18 cellular contexts compared by ENCODE assay signal in the genomic region with DNA sequence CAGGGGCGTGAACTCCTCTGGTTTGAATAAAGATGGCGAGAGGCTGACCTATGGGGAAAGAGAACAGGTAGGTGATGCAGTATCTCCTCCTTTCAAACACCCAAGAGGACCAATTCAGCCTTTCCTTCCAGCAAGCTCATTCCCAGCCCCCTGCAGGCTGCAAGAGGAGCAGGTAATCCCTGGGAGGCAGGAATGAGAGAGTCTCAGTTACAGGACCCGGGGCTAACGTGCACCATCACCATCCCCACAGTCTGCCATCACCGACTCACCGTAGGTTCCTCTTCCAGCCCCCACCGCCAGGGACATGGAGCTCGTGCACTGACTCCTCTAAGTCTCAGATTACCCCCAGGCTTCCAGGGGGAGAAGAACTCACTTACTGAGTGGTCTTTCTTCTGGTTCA. TPM values are rescaled to one million over a fixed set of nuclear protein-coding genes. Genes with fewer than 3 reads are reported as not detected.
DNase-seq lines count a peak whose midpoint lies in the region; ATAC-seq and TF ChIP-seq lines count a peak whose summit lies in the region.
"Had no signal": no experiment of that assay in that cellular context is flagged by ENCODE, and none has a peak within 500 bp of the region (broad histone marks: within the 10 kb centered on the region; RNA-seq: fewer than 3 reads in every experiment).

No MANE protein-coding gene starts in this region.

- peak; percentile 48 for TF ChIP-seq CTCF in WERI-Rb-1 (IDR thresholded peaks at IDR 0.05; ENCODE audit: low read depth, low read length)

- ATAC-seq in stimulated activated naive CD8-positive, alpha-beta T cell treated with anti-CD3 and anti-CD28 coated beads, Interleukin-15, amount 100 ng/mL, for 72 hours = peak; percentile 17
- ATAC-seq in stimulated activated naive CD8-positive, alpha-beta T cell treated with anti-CD3 and anti-CD28 coated beads, Interleukin-15, Interleukin-2, amounts not matched to agents 100 U/mL and 50 U/mL, for 24 hours = no peak
- ATAC-seq in HG02884 (IDR thresholded peaks at IDR 0.05; ENCODE audit: unreplicated experiment) = no peak

- H3K27me3 Mint-ChIP-seq in stimulated activated naive CD8-positive, alpha-beta T cell treated with anti-CD3 and anti-CD28 coated beads, Interleukin-15, amount 100 ng/mL, for 72 hours = peaks cover 7% of the 10 kb centered on the region

- H3K27ac ChIP-seq in WERI-Rb-1 (no peak overlapping the region), neuronal stem cell (replicated peaks; ENCODE audit: low read length) (no peak overlapping the region)

- H2BK12ac ChIP-seq in neuronal stem cell (ENCODE audit: low read length) = no peak overlapping the region

- no peak overlapping the region for H3K23ac ChIP-seq in neuronal stem cell (ENCODE audit: low read depth, low read length, poor library complexity)

- no peak overlapping the region for H2BK120ac ChIP-seq in neuronal stem cell (ENCODE audit: low read depth, low read length)

- WGBS in neuronal stem cell (ENCODE audit: extremely low coverage in 2 of 2, insufficient read length in 2 of 2, insufficient replicate concordance in 1 of 2), 2 donors = no CpG with 5 or more reads among the region's 8 CpGs

- H3K27ac Mint-ChIP-seq in stimulated activated naive CD8-positive, alpha-beta T cell treated with anti-CD3 and anti-CD28 coated beads, Interleukin-15, amount 100 ng/mL, for 72 hours = no peak overlapping the region
- H3K27ac Mint-ChIP-seq: CD4-positive, alpha-beta memory T cell had no signal

- H3K4me2 ChIP-seq in neuronal stem cell (ENCODE audit: insufficient read depth, low read length, poor library complexity, severe bottlenecking) = no peak overlapping the region

- peaks cover 5% of the 10 kb centered on the region for H3K4me1 Mint-ChIP-seq in stimulated activated naive CD8-positive, alpha-beta T cell treated with anti-CD3 and anti-CD28 coated beads, Interleukin-15, amount 100 ng/mL, for 72 hours
- H3K4me1 Mint-ChIP-seq: CD4-positive, alpha-beta memory T cell had no signal

- H4K91ac ChIP-seq in neuronal stem cell (ENCODE audit: low read depth, low read length, poor library complexity) = no peak overlapping the region

- no peak overlapping the region for H2BK15ac ChIP-seq in neuronal stem cell (ENCODE audit: low read length)

- H3K14ac ChIP-seq in neuronal stem cell (ENCODE audit: low read length) = no peak overlapping the region

- H2AK5ac ChIP-seq in neuronal stem cell (ENCODE audit: low read depth, low read length) = no peak overlapping the region

- no peaks in the 10 kb centered on the region for H3K79me1 ChIP-seq in neuronal stem cell (ENCODE audit: low read depth, low read length)

- no peaks in the 10 kb centered on the region for H3K9me3 Mint-ChIP-seq in stimulated activated naive CD8-positive, alpha-beta T cell treated with anti-CD3 and anti-CD28 coated beads, Interleukin-15, amount 100 ng/mL, for 72 hours
- H3K9me3 Mint-ChIP-seq: CD4-positive, alpha-beta memory T cell had no signal

- H3K4ac ChIP-seq in neuronal stem cell (ENCODE audit: low read length) = no peak overlapping the region

- DNase-seq in stimulated activated naive CD8-positive, alpha-beta T cell treated with anti-CD3 and anti-CD28 coated beads, Interleukin-15, amount 100 ng/mL, for 72 hours = no peak
- no peak for DNase-seq in stimulated activated naive CD8-positive, alpha-beta T cell treated with anti-CD3 and anti-CD28 coated beads, Interleukin-15, Interleukin-2, amounts not matched to agents 100 U/mL and 50 U/mL, for 24 hours
- peak; percentile 26 for DNase-seq in WERI-Rb-1
- DNase-seq in iPS-NIHi7 (ENCODE audit: extremely low spot score) = peak; percentile 58
- no peak for DNase-seq in activated CD8-positive, alpha-beta memory T cell treated with anti-CD3 and anti-CD28 coated beads, Interleukin-2, amount 50 U/mL, for 48 hours
- no peak for DNase-seq in NCI-H1930 (lab: John Stamatoyannopoulos, UW)
- DNase-seq in neuronal stem cell (ENCODE audit: low spot score) = no peak
- DNase-seq: ACHN; BE2C; CD4-positive, alpha-beta memory T cell; DND-41; GDM1; MM.1S; NCI-H1105 treated with DMSO at 0.1 percent for 48 hours; NCI-H187 treated with DMSO at 0.1 percent for 48 hours; NCI-H524; NK-92 treated with Interleukin-12 subunit alpha and Interleukin-12 subunit beta, amount 100 ng/mL, for 24 hours had no signal

- no peak overlapping the region for H2BK5ac ChIP-seq in neuronal stem cell (ENCODE audit: low read length)

- no peak overlapping the region for H2AFZ ChIP-seq in neuronal stem cell (ENCODE audit: low read length)

- no peaks in the 10 kb centered on the region for H3K9me3 ChIP-seq in WERI-Rb-1 (ENCODE audit: severe bottlenecking)
- no peaks in the 10 kb centered on the region for H3K9me3 ChIP-seq in neuronal stem cell (replicated peaks in 1 of 2; ENCODE audit: control insufficient read depth in 2 of 2, insufficient read depth in 1 of 2, low read depth in 1 of 2, low read length in 2 of 2)
- H3K9me3 ChIP-seq: BE2C had no signal

- H3K36me3 ChIP-seq in WERI-Rb-1 (no peaks in the 10 kb centered on the region), neuronal stem cell (replicated peaks in 1 of 2; ENCODE audit: control insufficient read depth in 2 of 2, insufficient read depth in 2 of 2, low read length in 2 of 2) (no peaks in the 10 kb centered on the region)
- H3K36me3 ChIP-seq: BE2C had no signal

- no peak overlapping the region for H3K4me3 Mint-ChIP-seq in stimulated activated naive CD8-positive, alpha-beta T cell treated with anti-CD3 and anti-CD28 coated beads, Interleukin-15, amount 100 ng/mL, for 72 hours
- H3K4me3 Mint-ChIP-seq: CD4-positive, alpha-beta memory T cell had no signal

- no peak overlapping the region for H3K9ac ChIP-seq in neuronal stem cell (ENCODE audit: low read depth, low read length, poor library complexity)

- no peaks in the 10 kb centered on the region for H3K4me1 ChIP-seq in neuronal stem cell (ENCODE audit: control insufficient read depth in 2 of 2, insufficient read depth in 1 of 2, low read depth in 1 of 2, low read length in 2 of 2)
- H3K4me1 ChIP-seq: BE2C had no signal

- peaks cover 4% of the 10 kb centered on the region for H3K27me3 ChIP-seq in WERI-Rb-1 (ENCODE audit: insufficient read depth, low read depth, severe bottlenecking)
- H3K27me3 ChIP-seq in neuronal stem cell (ENCODE audit: control insufficient read depth in 3 of 3, insufficient read depth in 3 of 3, low read depth in 1 of 3, low read length in 3 of 3) = no peaks in the 10 kb centered on the region
- H3K27me3 ChIP-seq: BE2C had no signal

- no peak overlapping the region for H4K8ac ChIP-seq in neuronal stem cell (ENCODE audit: low read depth, low read length)

- H3K4me3 ChIP-seq in WERI-Rb-1 (ENCODE audit: low read depth, low read length) (no peak overlapping the region), neuronal stem cell (ENCODE audit: low read length in 2 of 2) (no peak overlapping the region)

- no peak overlapping the region for H3K18ac ChIP-seq in neuronal stem cell (ENCODE audit: low read length)

RNA-seq across cellular contexts. Expression of gene XDH, which starts 26.7 kb away (rescaled TPM):
- 0.75 TPM for polyA plus RNA-seq in neuronal stem cell (2013, experiment 1 of 2)
- 0.94 TPM for polyA plus RNA-seq in neuronal stem cell (2013, experiment 2 of 2)
- polyA plus RNA-seq: CD4-positive, alpha-beta memory T cell had no signal

Comparison
In these comparisons a context has a peak if more than half of its experiments do, and no peak if none do; other contexts are left out.
1. DNase-seq: peak in WERI-Rb-1 (single experiment) and iPS-NIHi7 (single experiment); none in stimulated activated naive CD8-positive, alpha-beta T cell treated with anti-CD3 and anti-CD28 coated beads, Interleukin-15, amount 100 ng/mL, for 72 hours (0 of 2), stimulated activated naive CD8-positive, alpha-beta T cell treated with anti-CD3 and anti-CD28 coated beads, Interleukin-15, Interleukin-2, amounts not matched to agents 100 U/mL and 50 U/mL, for 24 hours (single experiment), activated CD8-positive, alpha-beta memory T cell treated with anti-CD3 and anti-CD28 coated beads, Interleukin-2, amount 50 U/mL, for 48 hours (single experiment), NCI-H1930 (0 of 2) and neuronal stem cell (single experiment).